Comparison of ENCODE assay signal across 7 cellular contexts in genomic region chr3:153163349-153164008, GRCh38. TPM values are rescaled to one million over a fixed set of nuclear protein-coding genes. Genes with fewer than 3 reads are reported as not detected.
DNase-seq lines count a peak whose midpoint lies in the region; ATAC-seq and TF ChIP-seq lines count a peak whose summit lies in the region.

No MANE protein-coding gene starts in this region.

- H3K4me1 ChIP-seq in mucosa of descending colon (ENCODE audit: low read depth) = peaks cover 25% of the 10 kb centered on the region

- DNase-seq in GM12865 (ENCODE audit: low read depth) (no peak), NOMO-1 treated with dmso at 0.1 percent for 144 hours (lab: John Stamatoyannopoulos, UW; ENCODE audit: unreplicated experiment) (peak; percentile 32), choroid plexus epithelial cell (ENCODE audit: low read depth) (peak; percentile 36), mucosa of descending colon (no peak), NCI-H345 (lab: John Stamatoyannopoulos, UW) (no peak), sciatic nerve (ENCODE audit: low spot score) (no peak)

- intact Hi-C loops in mucosa of descending colon (cut with DNase I, micrococcal nuclease) = loop anchor here in 1 of 2 donors (10.0 kb wide), 1 partner anchor 119 kb away; no protein-coding TSS in a partner anchor
- intact Hi-C loops in sciatic nerve (cut with DNase I) = no loop called here

- TF ChIP-seq CTCF in GM12865 (IDR thresholded peaks at IDR 0.05; ENCODE audit: insufficient read depth, low read depth, low read length, missing control alignments) = no peak
- TF ChIP-seq CTCF in choroid plexus epithelial cell (conservative IDR thresholded peaks at IDR 0.05; ENCODE audit: low read depth, low read length) = no peak
- no peak for TF ChIP-seq CTCF in mucosa of descending colon (IDR thresholded peaks at IDR 0.05)

- H3K36me3 ChIP-seq in mucosa of descending colon (ENCODE audit: low read depth) = no peaks in the 10 kb centered on the region

- H3K9me3 ChIP-seq in mucosa of descending colon = no peaks in the 10 kb centered on the region

- H3K4me3 ChIP-seq in GM12865 (ENCODE audit: low read depth, low read length) (peak overlapping the region; percentile 97), choroid plexus epithelial cell (ENCODE audit: low read depth, low read length) (peak overlapping the region; percentile 95), mucosa of descending colon (peak overlapping the region; percentile 66)

- ATAC-seq in mucosa of descending colon (no peak), HG02763 (IDR thresholded peaks at IDR 0.05; ENCODE audit: unreplicated experiment) (no peak), sciatic nerve (no peak)

RNA-seq across cellular contexts. Expression of gene RAP2B, which starts 1.5 kb away (rescaled TPM):
- total RNA-seq in mucosa of descending colon = 10 to 100 TPM; 12.4 to 14.4 (median 14.2) TPM
- total RNA-seq in sciatic nerve = 16.4 TPM

Comparison
In these comparisons a context has a peak if more than half of its experiments do, and no peak if none do; other contexts are left out.
1. DNase-seq: peak in NOMO-1 treated with dmso at 0.1 percent for 144 hours (single experiment) and choroid plexus epithelial cell (single experiment); none in GM12865 (single experiment), mucosa of descending colon (0 of 3), NCI-H345 (single experiment) and sciatic nerve (single experiment).
2. Peak in every context shown above with its lines, with median percentiles within 50 percentile points of each other: H3K4me3 ChIP-seq.